9 cellular contexts compared by ENCODE assay signal in genomic region chr3:39149498-39150169, GRCh38. TPM values are rescaled to one million over a fixed set of nuclear protein-coding genes. Genes with fewer than 3 reads are reported as not detected.
DNase-seq lines count a peak whose midpoint lies in the region; ATAC-seq, FAIRE-seq and TF ChIP-seq lines count a peak whose summit lies in the region.
"Had no signal": no experiment of that assay in that cellular context is flagged by ENCODE, and none has a peak within 500 bp of the region (broad histone marks: within the 10 kb centered on the region; RNA-seq: fewer than 3 reads in every experiment).

No MANE protein-coding gene starts in this region.

- no peaks in the 10 kb centered on the region for H3K27me3 Mint-ChIP-seq in T-helper 2 cell treated with Interferon-gamma antibody and Interleukin-4, amounts not matched to agents 5 μg/mL and 100 μg/mL, for 36 hours (ENCODE audit: low read depth)
- H3K27me3 Mint-ChIP-seq in activated CD4-positive, alpha-beta memory T cell treated with anti-CD3 and anti-CD28 coated beads, Interleukin-2, amount 10 ng/mL, durations not matched to agents 7 days and 5 days: no peaks in the 10 kb centered on the region
- no peaks in the 10 kb centered on the region for H3K27me3 Mint-ChIP-seq in stimulated activated naive B cell treated with anti-CD40 and anti-IgM and Interleukin-4, amounts not matched to agents 10 μg/mL and 1 μg/mL and 100 μg/mL, for 72 hours

- H3K4me2 ChIP-seq in keratinocyte (ENCODE audit: control insufficient read depth, extremely low read depth, insufficient read depth, low read depth, low read length): peak overlapping the region; percentile 96

- H3K4me1 ChIP-seq in keratinocyte (ENCODE audit: control insufficient read depth, extremely low read depth, insufficient read depth, low read length): peaks cover 72% of the 10 kb centered on the region

- dilution Hi-C loops in keratinocyte (cut with MboI; ENCODE audit: extremely low pct_ligation_motif_present, low sequenced_read_pairs): no loop called here

- no peak overlapping the region for H3K4me3 ChIP-seq in keratinocyte (ENCODE audit: control insufficient read depth in 2 of 3, extremely low read depth in 1 of 3, insufficient read depth in 2 of 3, low read depth in 1 of 3, low read length in 3 of 3)

- FAIRE-seq in keratinocyte (lab: Jason Lieb, UNC): no peak
- FAIRE-seq: A204.1 had no signal

- no peaks in the 10 kb centered on the region for H3K9me3 Mint-ChIP-seq in T-helper 2 cell treated with Interferon-gamma antibody and Interleukin-4, amounts not matched to agents 5 μg/mL and 100 μg/mL, for 36 hours
- H3K9me3 Mint-ChIP-seq in activated CD4-positive, alpha-beta memory T cell treated with anti-CD3 and anti-CD28 coated beads, Interleukin-2, amount 10 ng/mL, durations not matched to agents 7 days and 5 days: no peaks in the 10 kb centered on the region
- no peaks in the 10 kb centered on the region for H3K9me3 Mint-ChIP-seq in stimulated activated naive B cell treated with anti-CD40 and anti-IgM and Interleukin-4, amounts not matched to agents 10 μg/mL and 1 μg/mL and 100 μg/mL, for 72 hours

- H3K79me2 ChIP-seq in keratinocyte (ENCODE audit: control insufficient read depth, insufficient read depth, low read length): peaks cover 36% of the 10 kb centered on the region

- peak overlapping the region; percentile 97 for H3K27ac Mint-ChIP-seq in T-helper 2 cell treated with Interferon-gamma antibody and Interleukin-4, amounts not matched to agents 5 μg/mL and 100 μg/mL, for 36 hours
- peak overlapping the region; percentile 98 for H3K27ac Mint-ChIP-seq in activated CD4-positive, alpha-beta memory T cell treated with anti-CD3 and anti-CD28 coated beads, Interleukin-2, amount 10 ng/mL, durations not matched to agents 7 days and 5 days
- peak overlapping the region; percentile 98 for H3K27ac Mint-ChIP-seq in stimulated activated naive B cell treated with anti-CD40 and anti-IgM and Interleukin-4, amounts not matched to agents 10 μg/mL and 1 μg/mL and 100 μg/mL, for 72 hours

- no peak for DNase-seq in T-helper 2 cell treated with Interferon-gamma antibody and Interleukin-4, amounts not matched to agents 5 μg/mL and 100 μg/mL, for 36 hours (ENCODE audit: low spot score)
- DNase-seq in T-helper 2 cell (no peak), keratinocyte (ENCODE audit: low read depth, low spot score) (no peak), GM13976 (ENCODE audit: low spot score) (no peak)
- no peak for DNase-seq in activated CD4-positive, alpha-beta memory T cell treated with anti-CD3 and anti-CD28 coated beads, Interleukin-2, amount 10 ng/mL, durations not matched to agents 7 days and 5 days
- DNase-seq in stimulated activated naive B cell treated with anti-CD40 and anti-IgM and Interleukin-4, amounts not matched to agents 10 μg/mL and 1 μg/mL and 100 μg/mL, for 72 hours: no peak

- no peak overlapping the region for H3K9ac ChIP-seq in keratinocyte (ENCODE audit: control insufficient read depth, extremely low read depth, insufficient read depth, low read length)

- H3K9me1 ChIP-seq in keratinocyte (ENCODE audit: control insufficient read depth, extremely low read depth, insufficient read depth, low read length): peaks cover 6% of the 10 kb centered on the region

- H4K20me1 ChIP-seq in keratinocyte (ENCODE audit: control insufficient read depth, extremely low read depth, insufficient read depth, low read length): peaks cover 6% of the 10 kb centered on the region

- in situ Hi-C loops in GM13976 (cut with MboI; ENCODE audit: low sequenced_read_pairs, unreplicated experiment): no loop called here

- no peak for ATAC-seq in stimulated activated naive B cell treated with anti-CD40 and anti-IgM and Interleukin-4, amounts not matched to agents 10 μg/mL and 1 μg/mL and 100 μg/mL, for 72 hours (replicated peaks)
- ATAC-seq in HG03175 (IDR thresholded peaks at IDR 0.05; ENCODE audit: unreplicated experiment) (no peak), GM18867 (IDR thresholded peaks at IDR 0.05; ENCODE audit: unreplicated experiment) (no peak)

- no peaks in the 10 kb centered on the region for H3K27me3 ChIP-seq in keratinocyte (ENCODE audit: control insufficient read depth, extremely low read depth, insufficient read depth, low read length)

- H2AFZ ChIP-seq in keratinocyte (ENCODE audit: control insufficient read depth, low read length): no peak overlapping the region

- H3K4me1 Mint-ChIP-seq in T-helper 2 cell treated with Interferon-gamma antibody and Interleukin-4, amounts not matched to agents 5 μg/mL and 100 μg/mL, for 36 hours (ENCODE audit: low read depth): peaks cover 65% of the 10 kb centered on the region
- peaks cover 79% of the 10 kb centered on the region for H3K4me1 Mint-ChIP-seq in activated CD4-positive, alpha-beta memory T cell treated with anti-CD3 and anti-CD28 coated beads, Interleukin-2, amount 10 ng/mL, durations not matched to agents 7 days and 5 days
- H3K4me1 Mint-ChIP-seq in stimulated activated naive B cell treated with anti-CD40 and anti-IgM and Interleukin-4, amounts not matched to agents 10 μg/mL and 1 μg/mL and 100 μg/mL, for 72 hours: peaks cover 69 to 79% of the 10 kb centered on the region in 2 donors

- no peaks in the 10 kb centered on the region for H3K9me3 ChIP-seq in keratinocyte (ENCODE audit: control insufficient read depth, low read depth, low read length)

- peak overlapping the region; percentile 89 for H3K4me3 Mint-ChIP-seq in T-helper 2 cell treated with Interferon-gamma antibody and Interleukin-4, amounts not matched to agents 5 μg/mL and 100 μg/mL, for 36 hours
- H3K4me3 Mint-ChIP-seq in activated CD4-positive, alpha-beta memory T cell treated with anti-CD3 and anti-CD28 coated beads, Interleukin-2, amount 10 ng/mL, durations not matched to agents 7 days and 5 days: peak overlapping the region; percentile 98
- peak overlapping the region; percentile 96 to 97 for H3K4me3 Mint-ChIP-seq in stimulated activated naive B cell treated with anti-CD40 and anti-IgM and Interleukin-4, amounts not matched to agents 10 μg/mL and 1 μg/mL and 100 μg/mL, for 72 hours

- H3K27ac ChIP-seq in keratinocyte (ENCODE audit: control insufficient read depth, insufficient read depth, low read length): no peak overlapping the region

- CTCF ChIA-PET in activated CD4-positive, alpha-beta memory T cell treated with anti-CD3 and anti-CD28 coated beads, Interleukin-2, amount 10 ng/mL, durations not matched to agents 7 days and 5 days (lab: Charles Lee): interaction anchor here (0.6 to 2.6 kb wide), 3 partner anchors 24 to 142 kb away, joined by 3 to 10 read pairs (median 4); no protein-coding TSS in a partner anchor

- TF ChIP-seq CTCF in keratinocyte (optimal IDR thresholded peaks at IDR 0.05 in 1 of 3, IDR thresholded peaks at IDR 0.05 in 1 of 3, conservative IDR thresholded peaks at IDR 0.05 in 1 of 3; ENCODE audit: extremely low read depth in 1 of 3, insufficient read depth in 2 of 3, low read length in 3 of 3) (no peak), GM13976 (IDR thresholded peaks at IDR 0.05; ENCODE audit: borderline replicate concordance, control extremely low read depth, extremely low read depth, insufficient read depth, missing control alignments) (no peak)

- POLR2A ChIA-PET in activated CD4-positive, alpha-beta memory T cell treated with anti-CD3 and anti-CD28 coated beads, Interleukin-2, amount 10 ng/mL, durations not matched to agents 7 days and 5 days (lab: Charles Lee): interaction anchor here (0.7 to 2.0 kb wide), 6 partner anchors 18 to 139 kb away, joined by 3 to 8 read pairs (median 4); no protein-coding TSS in a partner anchor

- peaks cover under 1 to 5% of the 10 kb centered on the region in 2 experiments for H3K36me3 ChIP-seq in keratinocyte (ENCODE audit: control insufficient read depth in 2 of 2, extremely low read depth in 1 of 2, insufficient read depth in 2 of 2, low read length in 2 of 2)

- H3K36me3 Mint-ChIP-seq in T-helper 2 cell treated with Interferon-gamma antibody and Interleukin-4, amounts not matched to agents 5 μg/mL and 100 μg/mL, for 36 hours (ENCODE audit: low read depth): peaks cover 25% of the 10 kb centered on the region
- peaks cover 71% of the 10 kb centered on the region for H3K36me3 Mint-ChIP-seq in activated CD4-positive, alpha-beta memory T cell treated with anti-CD3 and anti-CD28 coated beads, Interleukin-2, amount 10 ng/mL, durations not matched to agents 7 days and 5 days (ENCODE audit: low read depth)
- H3K36me3 Mint-ChIP-seq in stimulated activated naive B cell treated with anti-CD40 and anti-IgM and Interleukin-4, amounts not matched to agents 10 μg/mL and 1 μg/mL and 100 μg/mL, for 72 hours: peaks cover 43 to 68% of the 10 kb centered on the region in 2 donors

RNA-seq across cellular contexts. Expression of gene CSRNP1, which starts 3.8 kb away (rescaled TPM):
- 10 to 100 TPM; 32.5 to 33.2 TPM for total RNA-seq in activated CD4-positive, alpha-beta memory T cell treated with anti-CD3 and anti-CD28 coated beads, Interleukin-2, amount 10 ng/mL, durations not matched to agents 7 days and 5 days
- polyA plus RNA-seq in keratinocyte: 4.0 to 5.4 TPM (median 5.4 TPM) in 3 replicates
- polyA plus RNA-seq in keratinocyte (2011; ENCODE audit: low read depth): 9.1 TPM
- 2.2 and 2.7 TPM in 2 replicates for polyA plus RNA-seq in keratinocyte (2011; cell fraction: cytosol; rRNA removed)
- 10.0 and 12.0 TPM in 2 replicates for polyA plus RNA-seq in keratinocyte (2011; cell fraction: nucleus; rRNA removed)
- polyA plus RNA-seq in keratinocyte (2012; ENCODE audit: low replicate concordance): 3.8 and 31.2 TPM in 2 replicates
- 8.1 to 9.5 TPM (median 8.6 TPM) in 3 replicates for polyA minus RNA-seq in keratinocyte
- 5.8 TPM for polyA minus RNA-seq in keratinocyte (2011; cell fraction: cytosol; rRNA and poly(A)+ RNA removed)
- 9.0 and 10.8 TPM in 2 replicates for polyA minus RNA-seq in keratinocyte (2011; cell fraction: nucleus; rRNA and poly(A)+ RNA removed)

RNA-seq across cellular contexts. Expression of gene TTC21A, which starts 42.2 kb away (rescaled TPM):
- 10 to 100 TPM; 11.2 to 12.1 TPM for total RNA-seq in activated CD4-positive, alpha-beta memory T cell treated with anti-CD3 and anti-CD28 coated beads, Interleukin-2, amount 10 ng/mL, durations not matched to agents 7 days and 5 days
- polyA plus RNA-seq in keratinocyte: 1.1 to 2.4 TPM (median 1.3 TPM) in 3 replicates
- 2.2 TPM for polyA plus RNA-seq in keratinocyte (2011; ENCODE audit: low read depth)
- 0.30 and 0.50 TPM in 2 replicates for polyA plus RNA-seq in keratinocyte (2011; cell fraction: cytosol; rRNA removed)
- polyA plus RNA-seq in keratinocyte (2011; cell fraction: nucleus; rRNA removed): 6.2 and 6.4 TPM in 2 replicates
- polyA plus RNA-seq in keratinocyte (2012; ENCODE audit: low replicate concordance): 0.61 and 2.7 TPM in 2 replicates
- polyA minus RNA-seq in keratinocyte: 1.2 to 3.3 TPM (median 2.0 TPM) in 3 replicates
- not detected for polyA minus RNA-seq in keratinocyte (2011; cell fraction: cytosol; rRNA and poly(A)+ RNA removed)
- 2.6 and 3.9 TPM in 2 replicates for polyA minus RNA-seq in keratinocyte (2011; cell fraction: nucleus; rRNA and poly(A)+ RNA removed)

RNA-seq across cellular contexts. Expression of gene GORASP1, which starts 42.2 kb away (rescaled TPM):
- total RNA-seq in activated CD4-positive, alpha-beta memory T cell treated with anti-CD3 and anti-CD28 coated beads, Interleukin-2, amount 10 ng/mL, durations not matched to agents 7 days and 5 days: 10 to 100 TPM; 52.0 to 53.1 TPM
- polyA plus RNA-seq in keratinocyte: 38.4 to 58.8 TPM (median 43.7 TPM) in 3 replicates
- polyA plus RNA-seq in keratinocyte (2011; ENCODE audit: low read depth): 9.6 TPM
- 30.3 and 31.4 TPM in 2 replicates for polyA plus RNA-seq in keratinocyte (2011; cell fraction: cytosol; rRNA removed)
- 81.5 and 88.8 TPM in 2 replicates for polyA plus RNA-seq in keratinocyte (2011; cell fraction: nucleus; rRNA removed)
- polyA plus RNA-seq in keratinocyte (2012; ENCODE audit: low replicate concordance): 31.1 and 34.2 TPM in 2 replicates
- polyA minus RNA-seq in keratinocyte: 39.1 to 63.4 TPM (median 52.9 TPM) in 3 replicates
- polyA minus RNA-seq in keratinocyte (2011; cell fraction: cytosol; rRNA and poly(A)+ RNA removed): 34.1 TPM
- polyA minus RNA-seq in keratinocyte (2011; cell fraction: nucleus; rRNA and poly(A)+ RNA removed): 27.2 and 30.3 TPM in 2 replicates

RNA-seq across cellular contexts. Expression of gene XIRP1, which starts 42.8 kb away (rescaled TPM):
- total RNA-seq in activated CD4-positive, alpha-beta memory T cell treated with anti-CD3 and anti-CD28 coated beads, Interleukin-2, amount 10 ng/mL, durations not matched to agents 7 days and 5 days: under 1 TPM; 0.03 to 0.05 TPM
- polyA plus RNA-seq in keratinocyte: not detected in 3 replicates
- polyA plus RNA-seq in keratinocyte (2011; ENCODE audit: low read depth): not detected
- polyA plus RNA-seq in keratinocyte (2011; cell fraction: cytosol; rRNA removed): not detected in 2 replicates
- not detected in 2 replicates for polyA plus RNA-seq in keratinocyte (2011; cell fraction: nucleus; rRNA removed)
- 0.01 TPM in 1 of 2 replicates, not detected in the other for polyA plus RNA-seq in keratinocyte (2012; ENCODE audit: low replicate concordance)
- polyA minus RNA-seq in keratinocyte: not detected in 3 replicates
- not detected for polyA minus RNA-seq in keratinocyte (2011; cell fraction: cytosol; rRNA and poly(A)+ RNA removed)
- polyA minus RNA-seq in keratinocyte (2011; cell fraction: nucleus; rRNA and poly(A)+ RNA removed): not detected in 2 replicates
